13 cellular contexts compared by ENCODE assay signal in the genomic region with DNA sequence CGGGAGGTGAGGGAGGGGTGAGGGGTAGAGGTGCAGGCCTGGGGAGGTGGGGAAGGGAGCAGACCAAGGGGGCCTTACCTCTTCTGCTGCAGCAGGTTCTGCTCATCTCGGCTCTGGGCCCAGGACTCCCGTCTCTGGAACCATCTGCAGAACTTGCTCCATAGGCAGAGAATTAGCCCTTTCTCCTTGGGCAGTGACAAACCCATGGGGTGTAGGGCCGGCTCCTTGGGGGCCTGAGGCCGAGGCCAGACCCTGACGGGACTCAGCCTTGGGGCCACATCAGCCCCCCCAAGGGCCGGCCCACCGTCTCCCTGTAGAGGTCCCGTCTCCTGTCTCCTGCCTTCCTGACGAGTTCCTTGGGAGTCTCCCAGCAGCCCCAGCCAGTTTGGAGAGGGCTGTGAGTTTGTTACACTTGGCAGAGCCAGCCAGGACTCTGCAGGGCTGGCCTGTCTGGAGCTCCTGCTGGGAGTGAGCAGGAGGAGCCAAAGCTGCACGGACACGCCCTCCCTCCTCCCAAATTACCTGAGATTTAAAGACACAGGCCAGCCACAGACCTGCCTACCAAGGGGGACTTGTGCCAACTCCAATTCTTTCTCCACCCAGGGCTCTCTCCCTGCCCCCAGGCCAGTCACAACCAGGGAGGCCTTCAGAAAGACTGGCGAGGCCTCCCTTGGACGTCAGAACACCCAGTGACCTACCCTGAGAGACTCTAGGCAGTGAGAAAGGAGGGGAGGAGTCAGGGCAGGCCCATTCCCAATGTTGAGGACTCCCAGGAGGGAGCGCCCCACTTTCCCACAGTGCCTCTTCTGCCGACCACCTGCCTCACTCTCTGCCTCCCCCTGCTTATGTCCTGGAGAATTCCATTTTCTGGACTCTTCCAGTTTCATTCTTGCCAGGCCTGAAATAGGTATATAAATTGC. TPM values are rescaled to one million over a fixed set of nuclear protein-coding genes. Genes with fewer than 3 reads are reported as not detected.
A peak's percentile ranks its signal among the peaks of the same experiment; 100 is the strongest.
DNase-seq lines count a peak whose midpoint lies in the region; ATAC-seq and TF ChIP-seq lines count a peak whose summit lies in the region.
"Had no signal": no experiment of that assay in that cellular context is flagged by ENCODE, and none has a peak within 500 bp of the region (broad histone marks: within the 10 kb centered on the region; RNA-seq: fewer than 3 reads in every experiment).

A gene (minus strand): TSS at position 435 of the 920 bp plus-strand sequence.

- peak within 1 kb of the TSS; percentile 56 for H2BK12ac ChIP-seq in trophoblast cell (ENCODE audit: low read length)

- no peak within 1 kb of the TSS for H3K23ac ChIP-seq in trophoblast cell (ENCODE audit: low read length)

- no peak within 1 kb of the TSS for H3K27ac ChIP-seq in RWPE2 (ENCODE audit: poor library complexity, severe bottlenecking)
- no peak within 1 kb of the TSS for H3K27ac ChIP-seq in iPS DF 6.9 (ENCODE audit: low read length)
- no peak within 1 kb of the TSS for H3K27ac ChIP-seq in trophoblast cell (ENCODE audit: low read depth, low read length)
- H3K27ac ChIP-seq: neutrophil had no signal

- H3K27ac Mint-ChIP-seq in glutamatergic neuron (ENCODE audit: unreplicated experiment): no peak within 1 kb of the TSS
- H3K27ac Mint-ChIP-seq: activated T-helper 1 cell treated with anti-CD3 and anti-CD28 coated beads, Interleukin-12 subunit alpha, Interleukin-12 subunit beta, Interleukin-2, Interleukin-4 antibody, amounts not matched to agents 30 ng/mL and 10 ng/mL and 1 ng/mL, durations not matched to agents 14 hours and 24 hours and 36 hours had no signal

- H2BK5ac ChIP-seq in trophoblast cell (ENCODE audit: low read depth, low read length, poor library complexity): no peak within 1 kb of the TSS

- DNase-seq in H7: peak; percentile 85
- DNase-seq in RWPE2 (ENCODE audit: low spot score): no peak
- DNase-seq in iPS DF 6.9 (ENCODE audit: low read depth, low spot score): peak; percentile 52
- DNase-seq in trophoblast cell: peak; percentile 34 to 41
- DNase-seq in glutamatergic neuron: no peak
- DNase-seq in activated T-cell treated with anti-CD3 and anti-CD28 coated beads for 4 hours: no peak
- DNase-seq in NCI-H2107 (lab: John Stamatoyannopoulos, UW): no peak
- DNase-seq: NCI-H526 treated with DMSO at 0.1 percent for 48 hours had no signal

- H3K27me3 ChIP-seq in H7 (ENCODE audit: control insufficient read depth, insufficient read depth, low read length) (no peaks in the 10 kb centered on the region; the same call in 1 of the 2 replicates), RWPE2 (ENCODE audit: insufficient read depth, poor library complexity, severe bottlenecking) (peaks cover 9% of the 10 kb centered on the region), iPS DF 6.9 (ENCODE audit: control insufficient read depth, insufficient read depth, low read length) (no peaks in the 10 kb centered on the region), trophoblast cell (ENCODE audit: insufficient read depth, low read length) (no peaks in the 10 kb centered on the region)
- H3K27me3 ChIP-seq: neutrophil had no signal

- peak within 1 kb of the TSS; percentile 12 for H3K4ac ChIP-seq in trophoblast cell (ENCODE audit: low read depth, low read length)

- H4K8ac ChIP-seq in trophoblast cell (ENCODE audit: low read depth, low read length): peak within 1 kb of the TSS; percentile 32

- peak; percentile 86 for ATAC-seq in RWPE2 (ENCODE audit: low read depth)
- no peak for ATAC-seq in GM21619 (IDR thresholded peaks at IDR 0.05; ENCODE audit: unreplicated experiment)

- H3K36me3 ChIP-seq in H7 (replicated peaks; ENCODE audit: control insufficient read depth, insufficient read depth, low read length) (no peaks in the 10 kb centered on the region), RWPE2 (ENCODE audit: low read depth) (no peaks in the 10 kb centered on the region), iPS DF 6.9 (ENCODE audit: control insufficient read depth, insufficient read depth, low read length) (no peaks in the 10 kb centered on the region), trophoblast cell (ENCODE audit: control insufficient read depth in 1 of 2, insufficient read depth in 2 of 2, low read length in 2 of 2) (no peaks in the 10 kb centered on the region)
- H3K36me3 ChIP-seq: neutrophil had no signal

- H3K4me1 ChIP-seq in RWPE2 (ENCODE audit: insufficient read depth, poor library complexity, severe bottlenecking) (no peaks in the 10 kb centered on the region), iPS DF 6.9 (ENCODE audit: control insufficient read depth, insufficient read depth, low read length) (no peaks in the 10 kb centered on the region; the same call in 1 of the 2 replicates), trophoblast cell (ENCODE audit: control insufficient read depth in 1 of 2, insufficient read depth in 2 of 2, low read length in 2 of 2) (peaks cover 24 to 29% of the 10 kb centered on the region in 2 experiments)

- H3K9ac ChIP-seq in trophoblast cell (ENCODE audit: low read length): no peak within 1 kb of the TSS

- no peak within 1 kb of the TSS for H2BK120ac ChIP-seq in trophoblast cell (ENCODE audit: insufficient read depth, low read length, poor library complexity)

- peak within 1 kb of the TSS; percentile 5 for H2AFZ ChIP-seq in trophoblast cell (ENCODE audit: insufficient read depth, low read length, poor library complexity)

- no peaks in the 10 kb centered on the region for H3K79me2 ChIP-seq in trophoblast cell (ENCODE audit: control insufficient read depth, insufficient read depth, low read length, poor library complexity)

- no peak within 1 kb of the TSS for H2AK5ac ChIP-seq in trophoblast cell (ENCODE audit: low read length)

- peaks cover 4% of the 10 kb centered on the region for H3K9me3 Mint-ChIP-seq in glutamatergic neuron (ENCODE audit: unreplicated experiment)
- H3K9me3 Mint-ChIP-seq: activated T-helper 1 cell treated with anti-CD3 and anti-CD28 coated beads, Interleukin-12 subunit alpha, Interleukin-12 subunit beta, Interleukin-2, Interleukin-4 antibody, amounts not matched to agents 30 ng/mL and 10 ng/mL and 1 ng/mL, durations not matched to agents 14 hours and 24 hours and 36 hours had no signal

- H4K91ac ChIP-seq in trophoblast cell (ENCODE audit: low read depth, low read length): peak within 1 kb of the TSS; percentile 16

- no peak within 1 kb of the TSS for H3K4me2 ChIP-seq in trophoblast cell (ENCODE audit: low read length)

- H4K12ac ChIP-seq in trophoblast cell (ENCODE audit: low read depth, low read length): no peak within 1 kb of the TSS

- peaks cover 5% of the 10 kb centered on the region for H3K27me3 Mint-ChIP-seq in glutamatergic neuron (ENCODE audit: unreplicated experiment)

- no peak within 1 kb of the TSS for H3K4me3 Mint-ChIP-seq in glutamatergic neuron (ENCODE audit: unreplicated experiment)
- H3K4me3 Mint-ChIP-seq: activated T-helper 1 cell treated with anti-CD3 and anti-CD28 coated beads, Interleukin-12 subunit alpha, Interleukin-12 subunit beta, Interleukin-2, Interleukin-4 antibody, amounts not matched to agents 30 ng/mL and 10 ng/mL and 1 ng/mL, durations not matched to agents 14 hours and 24 hours and 36 hours had no signal

- TF ChIP-seq CTCF in RWPE2 (IDR thresholded peaks at IDR 0.05; ENCODE audit: poor library complexity, severe bottlenecking) (no peak), glutamatergic neuron (IDR thresholded peaks at IDR 0.05; ENCODE audit: partially characterized antibody, unreplicated experiment) (no peak)

- no peak within 1 kb of the TSS for H3K4me3 ChIP-seq in H7 (ENCODE audit: insufficient read depth, low read depth, low read length)
- no peak within 1 kb of the TSS for H3K4me3 ChIP-seq in RWPE2 (ENCODE audit: severe bottlenecking)
- no peak within 1 kb of the TSS for H3K4me3 ChIP-seq in iPS DF 6.9 (ENCODE audit: low read length)
- no peak within 1 kb of the TSS for H3K4me3 ChIP-seq in trophoblast cell (ENCODE audit: low read depth, low read length)

- H3K36me3 Mint-ChIP-seq in glutamatergic neuron (ENCODE audit: unreplicated experiment): no peaks in the 10 kb centered on the region

- H3K79me1 ChIP-seq in trophoblast cell (ENCODE audit: low read length): peaks cover 2% of the 10 kb centered on the region

- no CpG with 5 or more reads among the region's 16 CpGs for WGBS in iPS DF 6.9 (ENCODE audit: insufficient coverage, insufficient read length)
- no CpG with 5 or more reads among the region's 16 CpGs for WGBS in trophoblast cell (ENCODE audit: extremely low coverage, insufficient coverage, insufficient read length)

- H3K9me3 ChIP-seq in RWPE2 (ENCODE audit: severe bottlenecking) (no peaks in the 10 kb centered on the region), iPS DF 6.9 (ENCODE audit: control insufficient read depth, insufficient read depth, low read length) (no peaks in the 10 kb centered on the region), trophoblast cell (ENCODE audit: insufficient read depth, low read depth, low read length) (peaks cover 2% of the 10 kb centered on the region)
- H3K9me3 ChIP-seq: neutrophil had no signal

- H3K18ac ChIP-seq in trophoblast cell (ENCODE audit: low read length): no peak within 1 kb of the TSS

- H3K4me1 Mint-ChIP-seq in glutamatergic neuron (ENCODE audit: low read depth, unreplicated experiment): peaks cover 2% of the 10 kb centered on the region

- no peak within 1 kb of the TSS for H3K14ac ChIP-seq in trophoblast cell (ENCODE audit: low read length)

RNA-seq across cellular contexts. Expression of the gene that starts here (rescaled TPM):
- 0.17 and 0.22 TPM in 2 replicates for total RNA-seq in H7 (2014; rRNA removed; shearing (Covaris generic))
- polyA plus RNA-seq in trophoblast cell (2013): 1.2 and 1.3 TPM in 2 replicates
- 0.27 TPM for total RNA-seq in glutamatergic neuron (ENCODE audit: unreplicated experiment)
- total RNA-seq: activated T-helper 1 cell treated with anti-CD3 and anti-CD28 coated beads, Interleukin-12 subunit alpha, Interleukin-12 subunit beta, Interleukin-2, Interleukin-4 antibody, amounts not matched to agents 30 ng/mL and 10 ng/mL and 1 ng/mL, durations not matched to agents 14 hours and 24 hours and 36 hours; HT1080; SK-MEL-5 had no signal

Comparison
In these comparisons a context has a peak if more than half of its experiments do, and no peak if none do; other contexts are left out.
1. Peak in DNase-seq in H7; RNA of the gene not detected or under 1 TPM.
2. DNase-seq: peak in iPS DF 6.9 (single experiment) and trophoblast cell (2 of 2); none in RWPE2 (single experiment), glutamatergic neuron (single experiment), activated T-cell treated with anti-CD3 and anti-CD28 coated beads for 4 hours (single experiment) and NCI-H2107 (single experiment).